In genomic region chr12:10966314-10966713, GRCh38 we compare ENCODE assay signal across 40 cellular contexts. TPM values are rescaled to one million over a fixed set of nuclear protein-coding genes. Genes with fewer than 3 reads are reported as not detected.
"Had no signal": no experiment of that assay in that cellular context is flagged by ENCODE, and none has a peak within 500 bp of the region (broad histone marks: within the 10 kb centered on the region; RNA-seq: fewer than 3 reads in every experiment).

No MANE protein-coding gene starts in this region.

- DNase-seq: activated B cell treated with CpG ODN at 0.5 μM for 24 hours; activated CD4-positive, alpha-beta T cell treated with anti-CD3 and anti-CD28 coated beads for 48 hours; activated CD4-positive, alpha-beta T cell treated with anti-CD3 and anti-CD28 coated beads, Interleukin-2, amount 50 U/mL, for 1 hour; activated CD4-positive, alpha-beta T cell treated with anti-CD3 and anti-CD28 coated beads, Interleukin-2, amount 50 U/mL, for 48 hours; activated CD8-positive, alpha-beta memory T cell treated with anti-CD3 and anti-CD28 coated beads for 24 hours; activated CD8-positive, alpha-beta T cell treated with anti-CD3 and anti-CD28 coated beads for 36 hours; activated effector memory CD4-positive, alpha-beta T cell treated with Interleukin-2 at 50 U/mL for 16 hours; activated gamma-delta T cell treated with Interleukin-2 at 50 U/mL for 16 hours; activated naive CD4-positive, alpha-beta T cell treated with Interleukin-2 at 50 U/mL for 16 hours; activated naive CD8-positive, alpha-beta T cell treated with anti-CD3 and anti-CD28 coated beads for 36 hours; activated naive CD8-positive, alpha-beta T cell treated with anti-CD3 and anti-CD28 coated beads, Interleukin-2, amount 50 U/mL, for 24 hours; activated T-cell treated with anti-CD3 and anti-CD28 coated beads, Interleukin-2, amount 50 U/mL, for 4 hours; adrenal gland; amygdala; central memory CD4-positive, alpha-beta T cell; cerebellar nuclear complex; colonic mucosa; dorsolateral prefrontal cortex; effector memory CD4-positive, alpha-beta T cell; endodermal cell; erythroblast; foreskin keratinocyte; gastrocnemius medialis; glutamatergic neuron; heart left ventricle; T-cell; T1000; WERI-Rb-1 had no signal

- H3K27ac ChIP-seq: adrenal gland, ascending aorta, breast epithelium, cardiac muscle cell, colonic mucosa, dorsolateral prefrontal cortex, esophagus muscularis mucosa, foreskin keratinocyte, gastrocnemius medialis, heart left ventricle, WERI-Rb-1 had no signal

- H3K36me3 ChIP-seq: adrenal gland, ascending aorta, breast epithelium, cardiac muscle cell, colonic mucosa, gastrocnemius medialis, heart left ventricle, WERI-Rb-1 had no signal

- H3K4me1 Mint-ChIP-seq: brain had no signal

- H3K9me3 Mint-ChIP-seq: activated B cell treated with CpG ODN at 0.5 μM for 24 hours; activated CD8-positive, alpha-beta T cell treated with anti-CD3 and anti-CD28 coated beads for 36 hours; activated naive CD4-positive, alpha-beta T cell treated with anti-CD3 and anti-CD28 coated beads, Interleukin-2, amount 50 U/mL, for 24 hours; activated naive CD8-positive, alpha-beta T cell treated with anti-CD3 and anti-CD28 coated beads for 36 hours; activated naive CD8-positive, alpha-beta T cell treated with anti-CD3 and anti-CD28 coated beads, Interleukin-2, amount 50 U/mL, for 24 hours; activated T-cell treated with anti-CD3 and anti-CD28 coated beads, Interleukin-2, amount 50 U/mL, for 4 hours; activated T-helper 17 cell treated with anti-CD3 and anti-CD28 coated beads, Interleukin-2, amount 50 U/mL, for 72 hours; dendritic cell treated with granulocyte-macrophage colony-stimulating factor and Interleukin-4, amounts not matched to agents 40 ng/mL and 50 ng/mL, for 4 days; T-cell; T-helper 1 cell treated with Interleukin-12 subunit alpha and Interleukin-12 subunit beta and Interleukin-4 antibody, amounts not matched to agents 30 μg/mL and 1 μg/mL, for 36 hours; T-helper 2 cell treated with Interferon-gamma antibody and Interleukin-4, amounts not matched to agents 5 μg/mL and 100 μg/mL, for 36 hours had no signal

- H3K4me3 ChIP-seq: adrenal gland, ascending aorta, breast epithelium, cardiac muscle cell, colonic mucosa, dorsolateral prefrontal cortex, esophagus muscularis mucosa, gastrocnemius medialis, heart left ventricle had no signal

- H3K9me3 ChIP-seq: adrenal gland, ascending aorta, breast epithelium, colonic mucosa, esophagus muscularis mucosa, gastrocnemius medialis, heart left ventricle had no signal

- H3K27ac Mint-ChIP-seq: activated B cell treated with CpG ODN at 0.5 μM for 24 hours; activated CD8-positive, alpha-beta T cell treated with anti-CD3 and anti-CD28 coated beads for 36 hours; activated naive CD4-positive, alpha-beta T cell treated with anti-CD3 and anti-CD28 coated beads, Interleukin-2, amount 50 U/mL, for 24 hours; activated naive CD8-positive, alpha-beta T cell treated with anti-CD3 and anti-CD28 coated beads for 36 hours; activated naive CD8-positive, alpha-beta T cell treated with anti-CD3 and anti-CD28 coated beads, Interleukin-2, amount 50 U/mL, for 24 hours; activated T-helper 17 cell treated with anti-CD3 and anti-CD28 coated beads, Interleukin-2, amount 50 U/mL, for 72 hours; brain; dendritic cell treated with granulocyte-macrophage colony-stimulating factor and Interleukin-4, amounts not matched to agents 40 ng/mL and 50 ng/mL, for 4 days; endodermal cell; T-cell; T-helper 1 cell treated with Interleukin-12 subunit alpha and Interleukin-12 subunit beta and Interleukin-4 antibody, amounts not matched to agents 30 μg/mL and 1 μg/mL, for 36 hours; T-helper 2 cell treated with Interferon-gamma antibody and Interleukin-4, amounts not matched to agents 5 μg/mL and 100 μg/mL, for 36 hours had no signal

- H3K27me3 Mint-ChIP-seq: activated B cell treated with CpG ODN at 0.5 μM for 24 hours; activated CD8-positive, alpha-beta T cell treated with anti-CD3 and anti-CD28 coated beads for 36 hours; activated naive CD4-positive, alpha-beta T cell treated with anti-CD3 and anti-CD28 coated beads, Interleukin-2, amount 50 U/mL, for 24 hours; activated naive CD8-positive, alpha-beta T cell treated with anti-CD3 and anti-CD28 coated beads for 36 hours; activated naive CD8-positive, alpha-beta T cell treated with anti-CD3 and anti-CD28 coated beads, Interleukin-2, amount 50 U/mL, for 24 hours; activated T-helper 17 cell treated with anti-CD3 and anti-CD28 coated beads, Interleukin-2, amount 50 U/mL, for 72 hours; brain; dendritic cell treated with granulocyte-macrophage colony-stimulating factor and Interleukin-4, amounts not matched to agents 40 ng/mL and 50 ng/mL, for 4 days; T-cell had no signal

- ATAC-seq: activated CD4-positive, CD25-positive, alpha-beta regulatory T cell treated with anti-CD3 and anti-CD28 coated beads, Interleukin-2, amount 50 U/mL, for 24 hours; activated CD8-positive, alpha-beta T cell treated with anti-CD3 and anti-CD28 coated beads for 36 hours; activated naive CD8-positive, alpha-beta T cell treated with anti-CD3 and anti-CD28 coated beads, Interleukin-2, amount 50 U/mL, for 24 hours; activated T-cell treated with anti-CD3 and anti-CD28 coated beads, Interleukin-2, amount 50 U/mL, for 4 hours; activated T-helper 17 cell treated with anti-CD3 and anti-CD28 coated beads, Interleukin-2, amount 50 U/mL, for 72 hours; foreskin keratinocyte; gastrocnemius medialis; heart left ventricle; T-cell had no signal

- H3K4me1 ChIP-seq: breast epithelium, colonic mucosa had no signal

- H3K27me3 ChIP-seq: adrenal gland, ascending aorta, breast epithelium, cardiac muscle cell, colonic mucosa, dorsolateral prefrontal cortex, esophagus muscularis mucosa, foreskin keratinocyte, gastrocnemius medialis, heart left ventricle had no signal

- H3K4me3 Mint-ChIP-seq: activated B cell treated with CpG ODN at 0.5 μM for 24 hours; activated CD8-positive, alpha-beta T cell treated with anti-CD3 and anti-CD28 coated beads for 36 hours; activated naive CD4-positive, alpha-beta T cell treated with anti-CD3 and anti-CD28 coated beads, Interleukin-2, amount 50 U/mL, for 24 hours; activated naive CD8-positive, alpha-beta T cell treated with anti-CD3 and anti-CD28 coated beads for 36 hours; activated naive CD8-positive, alpha-beta T cell treated with anti-CD3 and anti-CD28 coated beads, Interleukin-2, amount 50 U/mL, for 24 hours; activated T-cell treated with anti-CD3 and anti-CD28 coated beads, Interleukin-2, amount 50 U/mL, for 4 hours; activated T-helper 17 cell treated with anti-CD3 and anti-CD28 coated beads, Interleukin-2, amount 50 U/mL, for 72 hours; brain; dendritic cell treated with granulocyte-macrophage colony-stimulating factor and Interleukin-4, amounts not matched to agents 40 ng/mL and 50 ng/mL, for 4 days; endodermal cell; T-cell; T-helper 1 cell treated with Interleukin-12 subunit alpha and Interleukin-12 subunit beta and Interleukin-4 antibody, amounts not matched to agents 30 μg/mL and 1 μg/mL, for 36 hours; T-helper 2 cell treated with Interferon-gamma antibody and Interleukin-4, amounts not matched to agents 5 μg/mL and 100 μg/mL, for 36 hours had no signal

RNA-seq across cellular contexts. Expression of gene TAS2R50, which starts 20.4 kb away (rescaled TPM):
- total RNA-seq: ascending aorta had no signal

RNA-seq across cellular contexts. Expression of gene TAS2R14, which starts 27.3 kb away (rescaled TPM):
- total RNA-seq: ascending aorta had no signal

RNA-seq across cellular contexts. Expression of gene PRH2, which starts 37.3 kb away (rescaled TPM):
- total RNA-seq: activated B cell treated with CpG ODN at 0.5 μM for 24 hours; activated CD8-positive, alpha-beta T cell treated with anti-CD3 and anti-CD28 coated beads for 36 hours; activated naive CD8-positive, alpha-beta T cell treated with anti-CD3 and anti-CD28 coated beads for 36 hours; activated T-helper 17 cell treated with anti-CD3 and anti-CD28 coated beads, Interleukin-2, amount 50 U/mL, for 72 hours; adrenal gland; ascending aorta; breast epithelium; cardiac muscle cell; colonic mucosa; esophagus muscularis mucosa; fibroblast of lung; foreskin keratinocyte; gastrocnemius medialis; heart left ventricle; T-cell had no signal

RNA-seq across cellular contexts. Expression of gene TAS2R19, which starts 56.1 kb away (rescaled TPM):
- total RNA-seq: ascending aorta had no signal
